ENCODE assay signal across 22 cellular contexts in the genomic region with DNA sequence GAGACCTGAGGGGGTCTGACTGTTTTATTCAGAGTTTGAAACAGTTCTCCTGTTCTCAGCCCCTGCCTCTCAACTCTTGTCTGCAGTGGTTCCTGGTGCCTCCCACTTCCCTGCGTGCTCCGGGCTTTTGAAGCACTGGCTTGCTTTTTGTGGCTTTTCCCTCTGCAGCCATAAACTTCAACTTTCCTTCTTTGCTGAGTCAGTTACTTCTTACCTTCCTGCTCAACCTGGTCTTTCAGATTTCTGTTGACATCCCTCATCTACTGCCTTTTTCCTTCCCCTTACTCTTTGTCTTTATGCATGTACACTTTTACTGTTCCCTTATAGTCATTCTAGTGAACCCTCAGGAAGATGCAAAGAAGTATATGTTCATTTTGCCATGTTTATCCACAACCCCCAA. TPM values are rescaled to one million over a fixed set of nuclear protein-coding genes. Genes with fewer than 3 reads are reported as not detected.
DNase-seq lines count a peak whose midpoint lies in the region; ATAC-seq and TF ChIP-seq lines count a peak whose summit lies in the region.
"Had no signal": no experiment of that assay in that cellular context is flagged by ENCODE, and none has a peak within 500 bp of the region (broad histone marks: within the 10 kb centered on the region; RNA-seq: fewer than 3 reads in every experiment).

No MANE protein-coding gene starts in this region.

- CTCF ChIA-PET in IMR-90 (lab: Yijun Ruan, JAX), result interaction anchor here (0.6 kb wide), 1 partner anchor 40 kb away, joined by 6 read pairs; no protein-coding TSS in a partner anchor

- peaks cover 26 to 69% of the 10 kb centered on the region in 2 experiments for H3K79me1 ChIP-seq in IMR-90 (ENCODE audit: low read depth in 1 of 2, low read length in 2 of 2)

- H3K36me3 ChIP-seq in IMR-90 (ENCODE audit: control insufficient read depth, insufficient read depth, low read length), result no peaks in the 10 kb centered on the region
- H3K36me3 ChIP-seq: adrenal gland, gastrocnemius medialis, upper lobe of left lung had no signal

- H3K4me3 ChIP-seq in IMR-90 (ENCODE audit: insufficient read depth, low read depth, low read length), result no peak overlapping the region
- H3K4me3 ChIP-seq: adrenal gland, BLaER1, gastrocnemius medialis, lower lobe of right lung, upper lobe of left lung had no signal

- H3K27me3 ChIP-seq in IMR-90 (ENCODE audit: control insufficient read depth, insufficient read depth, low read length), result no peaks in the 10 kb centered on the region
- H3K27me3 ChIP-seq: adrenal gland, BLaER1, gastrocnemius medialis, upper lobe of left lung had no signal

- 86% methylated on average over 2 of the region's 2 CpGs; no CpG with 5 or more reads in 1 of the 2 experiments for WGBS in IMR-90 (ENCODE audit: extremely low coverage in 2 of 2, insufficient read length in 1 of 2), 2 experiments

- no peak overlapping the region for H3K18ac ChIP-seq in IMR-90 (ENCODE audit: low read depth, low read length)

- no peak for DNase-seq in T-helper 1 cell
- no peak for DNase-seq in IMR-90
- no peak for DNase-seq in activated naive CD8-positive, alpha-beta T cell treated with anti-CD3 and anti-CD28 coated beads, Interleukin-2, amount 50 U/mL, for 24 hours
- DNase-seq in osteocyte (ENCODE audit: extremely low spot score, unreplicated experiment), result no peak
- DNase-seq in D341Med (ENCODE audit: low spot score), result no peak
- DNase-seq in stimulated activated CD4-positive, alpha-beta T cell treated with anti-CD3 and anti-CD28 coated beads, Interleukin-4, amount 100 ng/mL, for 1 hour, result no peak
- no peak for DNase-seq in SHP77 (lab: John Stamatoyannopoulos, UW)
- DNase-seq: activated CD8-positive, alpha-beta memory T cell treated with anti-CD3 and anti-CD28 coated beads for 24 hours; adrenal gland; DMS 273 treated with DMSO at 0.1 percent for 48 hours; erythroblast; gastrocnemius medialis; lower lobe of right lung; NCI-H187 treated with DMSO at 0.1 percent for 48 hours; NCI-H446; posterior cingulate gyrus; stimulated activated CD4-positive, alpha-beta T cell treated with anti-CD3 and anti-CD28 coated beads, Interleukin-1b, Interleukin-23, amount 100 ng/mL, for 48 hours; upper lobe of left lung had no signal

- peaks cover 32% of the 10 kb centered on the region for H3K4me1 Mint-ChIP-seq in T-helper 1 cell treated with Interleukin-12 subunit alpha and Interleukin-12 subunit beta and Interleukin-4 antibody, amounts not matched to agents 30 μg/mL and 1 μg/mL, for 36 hours (ENCODE audit: low read depth)
- H3K4me1 Mint-ChIP-seq in activated naive CD8-positive, alpha-beta T cell treated with anti-CD3 and anti-CD28 coated beads, Interleukin-2, amount 50 U/mL, for 24 hours, result peaks cover 63% of the 10 kb centered on the region
- peaks cover 23% of the 10 kb centered on the region for H3K4me1 Mint-ChIP-seq in osteocyte (ENCODE audit: unreplicated experiment)

- TF ChIP-seq POLR2A in IMR-90 (IDR thresholded peaks at IDR 0.05; ENCODE audit: low read depth, low read length), result no peak

- no peak for TF ChIP-seq RAD21 in IMR-90 (IDR thresholded peaks at IDR 0.05; ENCODE audit: low read length)

- no peak overlapping the region for H3K9ac ChIP-seq in IMR-90 (ENCODE audit: low read depth, low read length)
- H3K9ac ChIP-seq: BLaER1 had no signal

- H3K27ac Mint-ChIP-seq in T-helper 1 cell treated with Interleukin-12 subunit alpha and Interleukin-12 subunit beta and Interleukin-4 antibody, amounts not matched to agents 30 μg/mL and 1 μg/mL, for 36 hours, result peak overlapping the region; percentile 8
- peak overlapping the region; percentile 59 for H3K27ac Mint-ChIP-seq in activated naive CD8-positive, alpha-beta T cell treated with anti-CD3 and anti-CD28 coated beads, Interleukin-2, amount 50 U/mL, for 24 hours
- peak overlapping the region; percentile 1 for H3K27ac Mint-ChIP-seq in osteocyte (ENCODE audit: unreplicated experiment)
- H3K27ac Mint-ChIP-seq: stimulated activated naive CD8-positive, alpha-beta T cell treated with anti-CD3 and anti-CD28 coated beads, Interleukin-15, Interleukin-2, amounts not matched to agents 100 ng/mL and 50 ng/mL, for 24 hours had no signal

- no peak for TF ChIP-seq CTCF in IMR-90 (conservative IDR thresholded peaks at IDR 0.05; ENCODE audit: low read depth, low read length)
- TF ChIP-seq CTCF in osteocyte (IDR thresholded peaks at IDR 0.05), result no peak

- in situ Hi-C loops in IMR-90 (cut with MboI; ENCODE audit: low sequenced_read_pairs), result no loop called here

- no peak overlapping the region for H2BK20ac ChIP-seq in IMR-90 (ENCODE audit: low read depth, low read length)

- H3K9me3 ChIP-seq in IMR-90 (ENCODE audit: control insufficient read depth, insufficient read depth, low read length), result no peaks in the 10 kb centered on the region
- H3K9me3 ChIP-seq: adrenal gland, BLaER1, gastrocnemius medialis, lower lobe of right lung, upper lobe of left lung had no signal

- H3K27me3 Mint-ChIP-seq in T-helper 1 cell treated with Interleukin-12 subunit alpha and Interleukin-12 subunit beta and Interleukin-4 antibody, amounts not matched to agents 30 μg/mL and 1 μg/mL, for 36 hours (ENCODE audit: low read depth), result no peaks in the 10 kb centered on the region
- no peaks in the 10 kb centered on the region for H3K27me3 Mint-ChIP-seq in activated naive CD8-positive, alpha-beta T cell treated with anti-CD3 and anti-CD28 coated beads, Interleukin-2, amount 50 U/mL, for 24 hours
- H3K27me3 Mint-ChIP-seq in osteocyte (ENCODE audit: unreplicated experiment), result no peaks in the 10 kb centered on the region
- H3K27me3 Mint-ChIP-seq: stimulated activated naive CD8-positive, alpha-beta T cell treated with anti-CD3 and anti-CD28 coated beads, Interleukin-15, Interleukin-2, amounts not matched to agents 100 ng/mL and 50 ng/mL, for 24 hours had no signal

- no peak overlapping the region for H3K56ac ChIP-seq in IMR-90 (ENCODE audit: extremely low read depth, insufficient read depth, low read length)

- peaks cover 52% of the 10 kb centered on the region for H4K20me1 ChIP-seq in IMR-90 (ENCODE audit: insufficient read depth, low read length)

- BruUV-seq in IMR-90 (replicated peaks; lab: Mats Ljungman, UMichigan), result no TSS peak

- H3K23ac ChIP-seq in IMR-90 (ENCODE audit: low read depth, low read length), result 0 out of 2 replicates have a peak overlapping the region, but pooled peaks have one; percentile 4

- H3K9me1 ChIP-seq in IMR-90 (ENCODE audit: insufficient read depth, low read length), result peaks cover 8% of the 10 kb centered on the region

- intact Hi-C loops in IMR-90 (cut with micrococcal nuclease), result no loop called here

- dilution Hi-C loops in IMR-90 (cut with HindIII; ENCODE audit: low sequenced_read_pairs, unreplicated experiment), result no loop called here

- H3K9me3 Mint-ChIP-seq in T-helper 1 cell treated with Interleukin-12 subunit alpha and Interleukin-12 subunit beta and Interleukin-4 antibody, amounts not matched to agents 30 μg/mL and 1 μg/mL, for 36 hours, result no peaks in the 10 kb centered on the region
- H3K9me3 Mint-ChIP-seq in activated naive CD8-positive, alpha-beta T cell treated with anti-CD3 and anti-CD28 coated beads, Interleukin-2, amount 50 U/mL, for 24 hours, result no peaks in the 10 kb centered on the region
- no peaks in the 10 kb centered on the region for H3K9me3 Mint-ChIP-seq in osteocyte (ENCODE audit: unreplicated experiment)
- H3K9me3 Mint-ChIP-seq: stimulated activated naive CD8-positive, alpha-beta T cell treated with anti-CD3 and anti-CD28 coated beads, Interleukin-15, Interleukin-2, amounts not matched to agents 100 ng/mL and 50 ng/mL, for 24 hours had no signal

- H2BK120ac ChIP-seq in IMR-90 (ENCODE audit: low read depth, low read length), result no peak overlapping the region

- ATAC-seq in IMR-90 (ENCODE audit: low read depth), result no peak
- ATAC-seq in activated naive CD8-positive, alpha-beta T cell treated with anti-CD3 and anti-CD28 coated beads, Interleukin-2, amount 50 U/mL, for 24 hours, result no peak
- ATAC-seq: gastrocnemius medialis, lower lobe of right lung had no signal

- no peak overlapping the region for H3K27ac ChIP-seq in IMR-90 (ENCODE audit: insufficient read depth, low read length)
- H3K27ac ChIP-seq: 22Rv1, adrenal gland, BLaER1, gastrocnemius medialis, lower lobe of right lung, upper lobe of left lung had no signal

- H3K14ac ChIP-seq in IMR-90 (replicated peaks; ENCODE audit: low read depth, low read length), result no peak overlapping the region

- no peak overlapping the region for H2AK9ac ChIP-seq in IMR-90 (replicated peaks; ENCODE audit: low read depth, low read length, poor library complexity)

- H3K4me3 Mint-ChIP-seq in T-helper 1 cell treated with Interleukin-12 subunit alpha and Interleukin-12 subunit beta and Interleukin-4 antibody, amounts not matched to agents 30 μg/mL and 1 μg/mL, for 36 hours, result no peak overlapping the region
- no peak overlapping the region for H3K4me3 Mint-ChIP-seq in activated naive CD8-positive, alpha-beta T cell treated with anti-CD3 and anti-CD28 coated beads, Interleukin-2, amount 50 U/mL, for 24 hours
- H3K4me3 Mint-ChIP-seq in osteocyte (ENCODE audit: unreplicated experiment), result no peak overlapping the region
- H3K4me3 Mint-ChIP-seq: stimulated activated naive CD8-positive, alpha-beta T cell treated with anti-CD3 and anti-CD28 coated beads, Interleukin-15, Interleukin-2, amounts not matched to agents 100 ng/mL and 50 ng/mL, for 24 hours had no signal

- no peak overlapping the region for H3K4me2 ChIP-seq in IMR-90 (ENCODE audit: low read depth, low read length)
- H3K4me2 ChIP-seq: BLaER1 had no signal

- peaks cover 17% of the 10 kb centered on the region for H3K36me3 Mint-ChIP-seq in T-helper 1 cell treated with Interleukin-12 subunit alpha and Interleukin-12 subunit beta and Interleukin-4 antibody, amounts not matched to agents 30 μg/mL and 1 μg/mL, for 36 hours (ENCODE audit: low read depth)
- H3K36me3 Mint-ChIP-seq in activated naive CD8-positive, alpha-beta T cell treated with anti-CD3 and anti-CD28 coated beads, Interleukin-2, amount 50 U/mL, for 24 hours (ENCODE audit: low read depth), result peaks cover 28% of the 10 kb centered on the region
- H3K36me3 Mint-ChIP-seq in osteocyte (ENCODE audit: unreplicated experiment), result peaks cover 6% of the 10 kb centered on the region

- no peak overlapping the region for H4K5ac ChIP-seq in IMR-90 (ENCODE audit: low read depth, low read length)

- no peak overlapping the region for H2BK5ac ChIP-seq in IMR-90 (ENCODE audit: low read depth, low read length, poor library complexity, severe bottlenecking)

- peaks cover 4% of the 10 kb centered on the region; the same call in 1 of the 2 replicates for H3K4me1 ChIP-seq in IMR-90 (ENCODE audit: control insufficient read depth, insufficient read depth, low read length)
- H3K4me1 ChIP-seq: adrenal gland had no signal

- H3K4ac ChIP-seq in IMR-90 (ENCODE audit: low read depth, low read length), result no peak overlapping the region

- no peak overlapping the region for H2BK15ac ChIP-seq in IMR-90 (ENCODE audit: low read depth, low read length)

- H4K8ac ChIP-seq in IMR-90 (ENCODE audit: low read depth in 2 of 2, low read length in 2 of 2), result no peak overlapping the region

- H4K91ac ChIP-seq in IMR-90 (ENCODE audit: insufficient read depth, low read depth, low read length), result no peak overlapping the region

- POLR2A ChIA-PET in IMR-90 (lab: Charles Lee; ENCODE audit: unreplicated experiment), result interaction anchor here (0.6 kb wide), 1 partner anchor 1180 kb away, joined by 5 read pairs; no protein-coding TSS in a partner anchor

- H2AK5ac ChIP-seq in IMR-90 (ENCODE audit: low read depth, low read length), result no peak overlapping the region

- no peak overlapping the region for H2AFZ ChIP-seq in IMR-90 (replicated peaks; ENCODE audit: low read length, poor library complexity)

RNA-seq across cellular contexts. Expression of a gene that starts 57.4 kb away (rescaled TPM):
- total RNA-seq in IMR-90 (2012; rRNA removed) (29.9 and 33.3 TPM in 2 replicates), osteocyte (76.8 and 79.6 TPM in 2 replicates)
- 35.2 and 37.1 TPM in 2 replicates for polyA plus RNA-seq in IMR-90 (2012; rRNA removed)
- 14.9 and 24.1 TPM in 2 replicates for polyA plus RNA-seq in IMR-90 (2012; cell fraction: cytosol; rRNA removed)
- 156 and 211 TPM in 2 replicates for polyA plus RNA-seq in IMR-90 (2012; cell fraction: nucleus; rRNA removed; ENCODE audit: low replicate concordance)

Comparison
In these comparisons a context has a peak if more than half of its experiments do, and no peak if none do; other contexts are left out.
1. H3K27ac Mint-ChIP-seq: peak in every context shown above with its lines; median percentile 59 in activated naive CD8-positive, alpha-beta T cell treated with anti-CD3 and anti-CD28 coated beads, Interleukin-2, amount 50 U/mL, for 24 hours; 8 in T-helper 1 cell treated with Interleukin-12 subunit alpha and Interleukin-12 subunit beta and Interleukin-4 antibody, amounts not matched to agents 30 μg/mL and 1 μg/mL, for 36 hours; 1 in osteocyte.